In genomic region chr16:63617990-63618763, GRCh38 we compare ENCODE assay signal across 9 cellular contexts.
DNase-seq lines count a peak whose midpoint lies in the region; ATAC-seq and TF ChIP-seq lines count a peak whose summit lies in the region.
"Had no signal": no experiment of that assay in that cellular context is flagged by ENCODE, and none has a peak within 500 bp of the region (broad histone marks: within the 10 kb centered on the region; RNA-seq: fewer than 3 reads in every experiment).

No MANE protein-coding gene starts in this region.

- POLR2A ChIA-PET in MCF 10A (lab: Yijun Ruan, JAX): no interaction called here

- 94 to 95% methylated on average over 16 of the region's 16 CpGs for WGBS in ectodermal cell, 2 experiments
- WGBS in aorta, 2 donors: 77 to 82% methylated on average over 16 of the region's 16 CpGs

- no peaks in the 10 kb centered on the region for H3K27me3 Mint-ChIP-seq in MCF 10A (ENCODE audit: insufficient read depth, unreplicated experiment)

- CTCF ChIA-PET in MCF 10A (lab: Yijun Ruan, JAX): no interaction called here

- H3K4me3 ChIP-seq in breast epithelium (peak overlapping the region in 2 of 3 donors; percentile 54 to 65), ectodermal cell (ENCODE audit: insufficient read depth, low read depth, low read length) (peak overlapping the region; percentile 39), aorta (ENCODE audit: low read length in 2 of 2) (no peak overlapping the region)

- no peak overlapping the region for H3K27ac Mint-ChIP-seq in MCF 10A (ENCODE audit: low read depth, unreplicated experiment)

- H3K4me1 Mint-ChIP-seq in MCF 10A (ENCODE audit: insufficient read depth, unreplicated experiment): peaks cover 12% of the 10 kb centered on the region

- no peaks in the 10 kb centered on the region for H3K4me1 ChIP-seq in breast epithelium
- H3K4me1 ChIP-seq in ectodermal cell (ENCODE audit: control insufficient read depth, insufficient read depth, low read length): peaks cover 1% of the 10 kb centered on the region
- H3K4me1 ChIP-seq in aorta (ENCODE audit: control insufficient read depth in 1 of 2, insufficient read depth in 2 of 2, low read length in 2 of 2): no peaks in the 10 kb centered on the region

- ATAC-seq in aorta (ENCODE audit: low FRiP score) (peak; percentile 36), GM19351 (IDR thresholded peaks at IDR 0.05; ENCODE audit: unreplicated experiment) (no peak), HG03378 (IDR thresholded peaks at IDR 0.05; ENCODE audit: unreplicated experiment) (no peak)

- peaks cover 7% of the 10 kb centered on the region for H3K9me3 Mint-ChIP-seq in MCF 10A (ENCODE audit: unreplicated experiment)

- H3K36me3 ChIP-seq in breast epithelium (no peaks in the 10 kb centered on the region), ectodermal cell (ENCODE audit: control insufficient read depth, insufficient read depth, low read length) (no peaks in the 10 kb centered on the region), aorta (ENCODE audit: control insufficient read depth in 1 of 2, insufficient read depth in 2 of 2, low read length in 1 of 2) (no peaks in the 10 kb centered on the region)

- no peak overlapping the region for H3K4me3 Mint-ChIP-seq in MCF 10A (ENCODE audit: unreplicated experiment)

- DNase-seq in breast epithelium (ENCODE audit: low spot score in 2 of 2) (no peak), MCF 10A (ENCODE audit: unreplicated experiment) (no peak), kidney glomerular epithelial cell (lab: John Stamatoyannopoulos, UW) (peak; percentile 63), aorta (peak in 1 of 2 donors; percentile 62), GM13976 (ENCODE audit: low spot score) (no peak)
- DNase-seq: activated naive CD4-positive, alpha-beta T cell treated with Interleukin-2 at 50 U/mL for 16 hours had no signal

- H3K27ac ChIP-seq in breast epithelium: no peak overlapping the region
- no peak overlapping the region for H3K27ac ChIP-seq in ectodermal cell (ENCODE audit: insufficient read depth, low read depth, low read length, poor library complexity, severe bottlenecking)
- H3K27ac ChIP-seq in aorta (ENCODE audit: low read depth in 1 of 2, low read length in 2 of 2): no peak overlapping the region

- no peaks in the 10 kb centered on the region for H3K9me3 ChIP-seq in breast epithelium
- no peaks in the 10 kb centered on the region for H3K9me3 ChIP-seq in ectodermal cell (ENCODE audit: control insufficient read depth, low read length)
- no peaks in the 10 kb centered on the region for H3K9me3 ChIP-seq in aorta (ENCODE audit: control insufficient read depth, low read length)

- TF ChIP-seq CTCF in breast epithelium (IDR thresholded peaks at IDR 0.05) (no peak), MCF 10A (IDR thresholded peaks at IDR 0.05; ENCODE audit: unreplicated experiment) (no peak), GM13976 (IDR thresholded peaks at IDR 0.05; ENCODE audit: borderline replicate concordance, control extremely low read depth, extremely low read depth, insufficient read depth, missing control alignments) (no peak)

- in situ Hi-C loops in GM13976 (cut with MboI; ENCODE audit: low sequenced_read_pairs, unreplicated experiment): no loop called here

- no peak for TF ChIP-seq POLR2A in breast epithelium (IDR thresholded peaks at IDR 0.05)

- intact Hi-C loops in breast epithelium (cut with DNase I; ENCODE audit: low total_unique reads) (no loop called here), MCF 10A (cut with micrococcal nuclease) (no loop called here), aorta (cut with DNase I) (no loop called here)

- no peaks in the 10 kb centered on the region for H3K36me3 Mint-ChIP-seq in MCF 10A (ENCODE audit: insufficient read depth, unreplicated experiment)

- H3K27me3 ChIP-seq in breast epithelium (no peaks in the 10 kb centered on the region), ectodermal cell (ENCODE audit: control insufficient read depth, insufficient read depth, low read length, poor library complexity, severe bottlenecking) (peaks cover 11% of the 10 kb centered on the region), aorta (ENCODE audit: control insufficient read depth in 1 of 2, insufficient read depth in 2 of 2, low read length in 1 of 2) (no peaks in the 10 kb centered on the region)

- BruUV-seq in MCF 10A (replicated peaks; lab: Mats Ljungman, UMichigan): no TSS peak

Comparison
In these comparisons a context has a peak if more than half of its experiments do, and no peak if none do; other contexts are left out.
1. H3K4me3 ChIP-seq: peak in breast epithelium (2 of 3) and ectodermal cell (single experiment); none in aorta (0 of 2).